ENCODE assay signal across 9 cellular contexts in genomic region chr14:56002876-56003625, GRCh38.
A peak's percentile ranks its signal among the peaks of the same experiment; 100 is the strongest.
DNase-seq lines count a peak whose midpoint lies in the region; ATAC-seq and TF ChIP-seq lines count a peak whose summit lies in the region.
"Had no signal": no experiment of that assay in that cellular context is flagged by ENCODE, and none has a peak within 500 bp of the region (broad histone marks: within the 10 kb centered on the region; RNA-seq: fewer than 3 reads in every experiment).

No MANE protein-coding gene starts in this region.

- no peak for TF ChIP-seq EP300 in SK-N-SH (IDR thresholded peaks at IDR 0.05; ENCODE audit: borderline replicate concordance in 1 of 2, low read depth in 1 of 2, low read length in 1 of 2)

- H3K4me1 Mint-ChIP-seq in activated naive CD8-positive, alpha-beta T cell treated with anti-CD3 and anti-CD28 coated beads for 36 hours, result peaks cover 40% of the 10 kb centered on the region

- no peak overlapping the region for H3K4me3 ChIP-seq in SK-N-SH (ENCODE audit: low read depth in 2 of 2, low read length in 1 of 2)
- no peak overlapping the region for H3K4me3 ChIP-seq in MM.1S (ENCODE audit: low read length)

- H3K27me3 ChIP-seq in SK-N-SH (ENCODE audit: insufficient read depth), result no peaks in the 10 kb centered on the region
- no peaks in the 10 kb centered on the region for H3K27me3 ChIP-seq in MM.1S (replicated peaks; ENCODE audit: insufficient read depth, low read length)

- H3K4me2 ChIP-seq in SK-N-SH, result no peak overlapping the region
- H3K4me2 ChIP-seq in MM.1S (ENCODE audit: low read depth, low read length), result no peak overlapping the region

- ATAC-seq in SK-N-SH treated with all-trans-retinoic acid at 6 μM for 48 hours (no peak), omental fat pad (ENCODE audit: low FRiP score) (no peak)

- H3K36me3 ChIP-seq in SK-N-SH (replicated peaks in 1 of 2; ENCODE audit: control insufficient read depth in 1 of 2, insufficient read depth in 2 of 2, low read length in 1 of 2) (no peaks in the 10 kb centered on the region), MM.1S (replicated peaks; ENCODE audit: insufficient read depth, low read length) (no peaks in the 10 kb centered on the region)

- TF ChIP-seq CTCF in SK-N-SH (IDR thresholded peaks at IDR 0.05), result no peak
- no peak for TF ChIP-seq CTCF in MM.1S (IDR thresholded peaks at IDR 0.05; ENCODE audit: low read length)
- TF ChIP-seq CTCF in omental fat pad (IDR thresholded peaks at IDR 0.05), result no peak

- CTCF ChIA-PET in SK-N-SH (lab: Yijun Ruan, JAX), result no interaction called here

- TF ChIP-seq RAD21 in SK-N-SH (IDR thresholded peaks at IDR 0.05; ENCODE audit: low read length), result no peak

- H2AFZ ChIP-seq in SK-N-SH (ENCODE audit: low read depth), result 0 out of 2 replicates have a peak overlapping the region, but pooled peaks have one; percentile 10
- H2AFZ ChIP-seq in MM.1S (ENCODE audit: low read length), result no peak overlapping the region

- H3K27ac ChIP-seq in SK-N-SH (ENCODE audit: low read depth in 2 of 2, low read length in 1 of 2), result no peak overlapping the region
- no peak overlapping the region for H3K27ac ChIP-seq in MM.1S (ENCODE audit: low read length)

- POLR2A ChIA-PET in SK-N-SH (lab: Yijun Ruan, JAX), result no interaction called here

- H3K79me2 ChIP-seq in SK-N-SH (ENCODE audit: insufficient read depth) (no peaks in the 10 kb centered on the region), MM.1S (ENCODE audit: low read length) (no peaks in the 10 kb centered on the region)

- peak overlapping the region; percentile 10 for H3K4me3 Mint-ChIP-seq in activated naive CD8-positive, alpha-beta T cell treated with anti-CD3 and anti-CD28 coated beads for 36 hours
- H3K4me3 Mint-ChIP-seq: neural crest cell had no signal

- 21% methylated on average over 11 of the region's 11 CpGs for WGBS in SK-N-SH (ENCODE audit: low lambda C conversion rate)

- H4K20me1 ChIP-seq in SK-N-SH (ENCODE audit: insufficient read depth) (no peaks in the 10 kb centered on the region), MM.1S (ENCODE audit: insufficient read depth, low read length) (no peaks in the 10 kb centered on the region)

- H3F3A ChIP-seq in SK-N-SH (replicated peaks; ENCODE audit: insufficient read depth) (peaks cover 4% of the 10 kb centered on the region), MM.1S (ENCODE audit: insufficient read depth, low read length) (no peaks in the 10 kb centered on the region)

- H3K9me2 ChIP-seq in SK-N-SH (no peaks in the 10 kb centered on the region), MM.1S (replicated peaks; ENCODE audit: insufficient read depth, low read length) (no peaks in the 10 kb centered on the region)

- peaks cover 10% of the 10 kb centered on the region for H3K9me3 Mint-ChIP-seq in activated naive CD8-positive, alpha-beta T cell treated with anti-CD3 and anti-CD28 coated beads for 36 hours

- H3K9me3 ChIP-seq in SK-N-SH, result no peaks in the 10 kb centered on the region
- H3K9me3 ChIP-seq in MM.1S (replicated peaks; ENCODE audit: insufficient read depth, low read length), result no peaks in the 10 kb centered on the region

- H3K27me3 Mint-ChIP-seq in activated naive CD8-positive, alpha-beta T cell treated with anti-CD3 and anti-CD28 coated beads for 36 hours, result peaks cover 80% of the 10 kb centered on the region

- no peak overlapping the region for H3K9ac ChIP-seq in SK-N-SH
- H3K9ac ChIP-seq in MM.1S (ENCODE audit: low read length), result no peak overlapping the region

- no peaks in the 10 kb centered on the region for H3K4me1 ChIP-seq in SK-N-SH (ENCODE audit: control insufficient read depth in 1 of 2, insufficient read depth in 2 of 2, low read depth in 1 of 2, low read length in 1 of 2)
- no peaks in the 10 kb centered on the region for H3K4me1 ChIP-seq in MM.1S (ENCODE audit: low read length)

- peak overlapping the region; percentile 47 for H3K27ac Mint-ChIP-seq in activated naive CD8-positive, alpha-beta T cell treated with anti-CD3 and anti-CD28 coated beads for 36 hours

- no peak for DNase-seq in SK-N-SH
- peak; percentile 14 for DNase-seq in MM.1S
- DNase-seq in activated naive CD8-positive, alpha-beta T cell treated with anti-CD3 and anti-CD28 coated beads for 36 hours, result peak; percentile 68
- DNase-seq in stimulated activated naive CD4-positive, alpha-beta T cell (lab: John Stamatoyannopoulos, UW), result peak; percentile 4 to 82 (median 48)
- DNase-seq in kidney tubule cell (ENCODE audit: low spot score), result no peak
- no peak for DNase-seq in omental fat pad (ENCODE audit: low spot score)
- no peak for DNase-seq in DMS 273 treated with DMSO at 0.1 percent for 48 hours (lab: John Stamatoyannopoulos, UW)

- H3K36me3 Mint-ChIP-seq in activated naive CD8-positive, alpha-beta T cell treated with anti-CD3 and anti-CD28 coated beads for 36 hours, result peaks cover 3% of the 10 kb centered on the region

TF ChIP-seq in SK-N-SH, 30 proteins besides CTCF, POLR2A, EP300 and RAD21:
- TF ChIP-seq USF2 (IDR thresholded peaks at IDR 0.05; ENCODE audit: borderline replicate concordance, low read depth, low read length) (no peak), FOXM1 (IDR thresholded peaks at IDR 0.05; ENCODE audit: low read depth) (no peak)

TF ChIP-seq in SK-N-SH treated with all-trans-retinoic acid at 6 μM for 48 hours, 23 proteins besides CTCF, POLR2A, EP300 and RAD21:
- TF ChIP-seq ZNF565 (CRISPR knock-in tag; conservative IDR thresholded peaks at IDR 0.05; ENCODE audit: low read depth) (no peak), RARB (CRISPR knock-in tag; IDR thresholded peaks at IDR 0.05) (no peak), ISL1 (CRISPR knock-in tag; IDR thresholded peaks at IDR 0.05) (no peak), ARNTL (CRISPR knock-in tag; IDR thresholded peaks at IDR 0.05; ENCODE audit: borderline replicate concordance, low read depth) (no peak), TCF4 (CRISPR knock-in tag; IDR thresholded peaks at IDR 0.05; ENCODE audit: borderline replicate concordance) (no peak), OSR1 (CRISPR knock-in tag; IDR thresholded peaks at IDR 0.05) (no peak), GLIS3 (CRISPR knock-in tag; IDR thresholded peaks at IDR 0.05) (no peak), ZNF8 (CRISPR knock-in tag; IDR thresholded peaks at IDR 0.05) (no peak), PPARA (CRISPR knock-in tag; IDR thresholded peaks at IDR 0.05; ENCODE audit: borderline replicate concordance) (no peak), ESRRG (CRISPR knock-in tag; IDR thresholded peaks at IDR 0.05) (no peak), ZFP30 (CRISPR knock-in tag; IDR thresholded peaks at IDR 0.05) (no peak)
- TF ChIP-seq, protein P1, sequence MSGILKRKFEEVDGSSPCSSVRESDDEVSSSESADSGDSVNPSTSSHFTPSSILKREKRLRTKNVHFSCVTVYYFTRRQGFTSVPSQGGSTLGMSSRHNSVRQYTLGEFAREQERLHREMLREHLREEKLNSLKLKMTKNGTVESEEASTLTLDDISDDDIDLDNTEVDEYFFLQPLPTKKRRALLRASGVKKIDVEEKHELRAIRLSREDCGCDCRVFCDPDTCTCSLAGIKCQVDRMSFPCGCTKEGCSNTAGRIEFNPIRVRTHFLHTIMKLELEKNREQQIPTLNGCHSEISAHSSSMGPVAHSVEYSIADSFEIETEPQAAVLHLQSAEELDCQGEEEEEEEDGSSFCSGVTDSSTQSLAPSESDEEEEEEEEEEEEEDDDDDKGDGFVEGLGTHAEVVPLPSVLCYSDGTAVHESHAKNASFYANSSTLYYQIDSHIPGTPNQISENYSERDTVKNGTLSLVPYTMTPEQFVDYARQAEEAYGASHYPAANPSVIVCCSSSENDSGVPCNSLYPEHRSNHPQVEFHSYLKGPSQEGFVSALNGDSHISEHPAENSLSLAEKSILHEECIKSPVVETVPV (CRISPR knock-in tag; IDR thresholded peaks at IDR 0.05), result no peak
- TF ChIP-seq, protein P2, sequence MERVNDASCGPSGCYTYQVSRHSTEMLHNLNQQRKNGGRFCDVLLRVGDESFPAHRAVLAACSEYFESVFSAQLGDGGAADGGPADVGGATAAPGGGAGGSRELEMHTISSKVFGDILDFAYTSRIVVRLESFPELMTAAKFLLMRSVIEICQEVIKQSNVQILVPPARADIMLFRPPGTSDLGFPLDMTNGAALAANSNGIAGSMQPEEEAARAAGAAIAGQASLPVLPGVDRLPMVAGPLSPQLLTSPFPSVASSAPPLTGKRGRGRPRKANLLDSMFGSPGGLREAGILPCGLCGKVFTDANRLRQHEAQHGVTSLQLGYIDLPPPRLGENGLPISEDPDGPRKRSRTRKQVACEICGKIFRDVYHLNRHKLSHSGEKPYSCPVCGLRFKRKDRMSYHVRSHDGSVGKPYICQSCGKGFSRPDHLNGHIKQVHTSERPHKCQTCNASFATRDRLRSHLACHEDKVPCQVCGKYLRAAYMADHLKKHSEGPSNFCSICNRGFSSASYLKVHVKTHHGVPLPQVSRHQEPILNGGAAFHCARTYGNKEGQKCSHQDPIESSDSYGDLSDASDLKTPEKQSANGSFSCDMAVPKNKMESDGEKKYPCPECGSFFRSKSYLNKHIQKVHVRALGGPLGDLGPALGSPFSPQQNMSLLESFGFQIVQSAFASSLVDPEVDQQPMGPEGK (CRISPR knock-in tag; IDR thresholded peaks at IDR 0.05; ENCODE audit: borderline replicate concordance), result no peak
- TF ChIP-seq, protein P3, sequence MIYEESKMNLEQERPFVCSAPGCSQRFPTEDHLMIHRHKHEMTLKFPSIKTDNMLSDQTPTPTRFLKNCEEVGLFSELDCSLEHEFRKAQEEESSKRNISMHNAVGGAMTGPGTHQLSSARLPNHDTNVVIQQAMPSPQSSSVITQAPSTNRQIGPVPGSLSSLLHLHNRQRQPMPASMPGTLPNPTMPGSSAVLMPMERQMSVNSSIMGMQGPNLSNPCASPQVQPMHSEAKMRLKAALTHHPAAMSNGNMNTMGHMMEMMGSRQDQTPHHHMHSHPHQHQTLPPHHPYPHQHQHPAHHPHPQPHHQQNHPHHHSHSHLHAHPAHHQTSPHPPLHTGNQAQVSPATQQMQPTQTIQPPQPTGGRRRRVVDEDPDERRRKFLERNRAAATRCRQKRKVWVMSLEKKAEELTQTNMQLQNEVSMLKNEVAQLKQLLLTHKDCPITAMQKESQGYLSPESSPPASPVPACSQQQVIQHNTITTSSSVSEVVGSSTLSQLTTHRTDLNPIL (CRISPR knock-in tag; IDR thresholded peaks at IDR 0.05; ENCODE audit: low read depth), result no peak

Comparison
In these comparisons a context has a peak if more than half of its experiments do, and no peak if none do; other contexts are left out.
1. DNase-seq: peak in MM.1S (single experiment), activated naive CD8-positive, alpha-beta T cell treated with anti-CD3 and anti-CD28 coated beads for 36 hours (single experiment) and stimulated activated naive CD4-positive, alpha-beta T cell (6 of 6); none in SK-N-SH (single experiment), kidney tubule cell (single experiment), omental fat pad (single experiment) and DMS 273 treated with DMSO at 0.1 percent for 48 hours (single experiment).